In genomic region chr15:38059665-38060064, GRCh38 we compare ENCODE assay signal across 21 cellular contexts.
DNase-seq lines count a peak whose midpoint lies in the region; ATAC-seq and TF ChIP-seq lines count a peak whose summit lies in the region.
"Had no signal": no experiment of that assay in that cellular context is flagged by ENCODE, and none has a peak within 500 bp of the region (broad histone marks: within the 10 kb centered on the region; RNA-seq: fewer than 3 reads in every experiment).

No MANE protein-coding gene starts in this region.

- no peak overlapping the region for H3K4me2 ChIP-seq in mammary epithelial cell (ENCODE audit: insufficient read depth, low read depth, low read length)
- H3K4me2 ChIP-seq: BLaER1, neural progenitor cell had no signal

- BruUV-seq in MCF 10A (replicated peaks; lab: Mats Ljungman, UMichigan) (no TSS peak), mammary epithelial cell (replicated peaks; lab: Mats Ljungman, UMichigan) (no TSS peak)

- H3K9ac ChIP-seq in mammary epithelial cell (ENCODE audit: insufficient read depth, low read length), result no peak overlapping the region
- H3K9ac ChIP-seq: BLaER1, neural progenitor cell had no signal

- no peak overlapping the region for H2AFZ ChIP-seq in mammary epithelial cell (ENCODE audit: low read depth, low read length)
- H2AFZ ChIP-seq: neural progenitor cell had no signal

- peak; percentile 86 for ATAC-seq in RWPE2 (ENCODE audit: low read depth)
- ATAC-seq in GM21619 (IDR thresholded peaks at IDR 0.05; ENCODE audit: unreplicated experiment), result no peak
- ATAC-seq in GM21390 (IDR thresholded peaks at IDR 0.05; ENCODE audit: unreplicated experiment), result no peak
- ATAC-seq: effector memory CD8-positive, alpha-beta T cell; left cardiac atrium had no signal

- H3K4me1 ChIP-seq in mammary epithelial cell (ENCODE audit: insufficient read depth, low read length), result peaks cover 3% of the 10 kb centered on the region
- peaks cover 17% of the 10 kb centered on the region for H3K4me1 ChIP-seq in RWPE2 (ENCODE audit: insufficient read depth, poor library complexity, severe bottlenecking)
- H3K4me1 ChIP-seq: Peyer's patch had no signal

- H3K27me3 Mint-ChIP-seq in MCF 10A (ENCODE audit: insufficient read depth, unreplicated experiment), result no peaks in the 10 kb centered on the region
- H3K27me3 Mint-ChIP-seq in stimulated activated naive CD8-positive, alpha-beta T cell treated with anti-CD3 and anti-CD28 coated beads, Interleukin-15, Interleukin-2, amounts not matched to agents 100 ng/mL and 50 ng/mL, for 24 hours, result peaks cover 35% of the 10 kb centered on the region

- TF ChIP-seq CTCF in MCF 10A (IDR thresholded peaks at IDR 0.05; ENCODE audit: unreplicated experiment) (no peak), mammary epithelial cell (conservative IDR thresholded peaks at IDR 0.05 in 1 of 2, IDR thresholded peaks at IDR 0.05 in 1 of 2; ENCODE audit: extremely low read depth in 1 of 2, insufficient read depth in 1 of 2, low read depth in 1 of 2, low read length in 2 of 2) (no peak), RWPE2 (IDR thresholded peaks at IDR 0.05; ENCODE audit: poor library complexity, severe bottlenecking) (no peak), GM13977 (IDR thresholded peaks at IDR 0.05; ENCODE audit: extremely low read depth, insufficient read depth, missing control alignments) (no peak)

- no peaks in the 10 kb centered on the region for H3K9me3 Mint-ChIP-seq in MCF 10A (ENCODE audit: unreplicated experiment)
- no peaks in the 10 kb centered on the region for H3K9me3 Mint-ChIP-seq in stimulated activated naive CD8-positive, alpha-beta T cell treated with anti-CD3 and anti-CD28 coated beads, Interleukin-15, Interleukin-2, amounts not matched to agents 100 ng/mL and 50 ng/mL, for 24 hours
- H3K9me3 Mint-ChIP-seq: central memory CD8-positive, alpha-beta T cell; effector memory CD8-positive, alpha-beta T cell; neural progenitor cell had no signal

- no peaks in the 10 kb centered on the region for H3K36me3 ChIP-seq in mammary epithelial cell (ENCODE audit: insufficient read depth, low read length)
- no peaks in the 10 kb centered on the region for H3K36me3 ChIP-seq in RWPE2 (ENCODE audit: low read depth)
- H3K36me3 ChIP-seq: BLaER1, neural progenitor cell, Peyer's patch, thyroid gland had no signal

- H4K20me1 ChIP-seq in mammary epithelial cell (ENCODE audit: insufficient read depth, low read length), result no peaks in the 10 kb centered on the region
- H4K20me1 ChIP-seq: BLaER1 had no signal

- WGBS in mammary epithelial cell (ENCODE audit: low coverage, missing lambda C conversion rate), result 100% methylated on average over 1 of the region's 1 CpG

- DNase-seq in MCF 10A (ENCODE audit: unreplicated experiment) (peak; percentile 26), mammary epithelial cell (no peak), RWPE2 (ENCODE audit: low spot score) (no peak), fibroblast of gingiva (ENCODE audit: low read depth) (peak; percentile 27), GM13977 (ENCODE audit: low spot score) (no peak)
- DNase-seq: 8988T; amniotic stem cell; effector memory CD8-positive, alpha-beta T cell; foreskin melanocyte; left cardiac atrium; NCI-H1417 treated with DMSO at 0.1 percent for 48 hours; NCI-H2171; Peyer's patch; stimulated activated CD4-positive, alpha-beta T cell treated with anti-CD3 and anti-CD28 coated beads, Interleukin-12 subunit alpha, Interleukin-12 subunit beta, amount 100 ng/mL, for 4 hours; thyroid gland had no signal

- intact Hi-C loops in MCF 10A (cut with micrococcal nuclease), result no loop called here
- intact Hi-C loops in mammary epithelial cell (cut with micrococcal nuclease), result no loop called here

- no peaks in the 10 kb centered on the region for H3K36me3 Mint-ChIP-seq in MCF 10A (ENCODE audit: insufficient read depth, unreplicated experiment)
- no peaks in the 10 kb centered on the region for H3K36me3 Mint-ChIP-seq in stimulated activated naive CD8-positive, alpha-beta T cell treated with anti-CD3 and anti-CD28 coated beads, Interleukin-15, Interleukin-2, amounts not matched to agents 100 ng/mL and 50 ng/mL, for 24 hours (ENCODE audit: low read depth)
- H3K36me3 Mint-ChIP-seq: neural progenitor cell had no signal

- CTCF ChIA-PET in MCF 10A (lab: Yijun Ruan, JAX) (interaction anchor here (0.5 to 1.8 kb wide), 3 partner anchors 9 to 443 kb away, joined by 3 to 5 read pairs (median 3); no protein-coding TSS in a partner anchor), mammary epithelial cell (lab: Charles Lee; ENCODE audit: low non-redundant PET) (no interaction called here)

- H3K79me2 ChIP-seq in mammary epithelial cell (ENCODE audit: insufficient read depth, low read length), result no peaks in the 10 kb centered on the region

- no peak overlapping the region for H3K27ac Mint-ChIP-seq in MCF 10A (ENCODE audit: low read depth, unreplicated experiment)
- H3K27ac Mint-ChIP-seq in stimulated activated naive CD8-positive, alpha-beta T cell treated with anti-CD3 and anti-CD28 coated beads, Interleukin-15, Interleukin-2, amounts not matched to agents 100 ng/mL and 50 ng/mL, for 24 hours, result peak overlapping the region; percentile 24
- H3K27ac Mint-ChIP-seq: effector memory CD8-positive, alpha-beta T cell; neural progenitor cell had no signal

- in situ Hi-C loops in mammary epithelial cell (cut with MboI; ENCODE audit: low sequenced_read_pairs in 2 of 2), result no loop called here
- in situ Hi-C loops in GM13977 (cut with MboI; ENCODE audit: low pct_unique_long_range_greater_than_20kb, low sequenced_read_pairs, unreplicated experiment), result no loop called here

- dilution Hi-C loops in mammary epithelial cell (cut with HindIII; ENCODE audit: low sequenced_read_pairs), result no loop called here

- no peak overlapping the region for H3K4me3 Mint-ChIP-seq in MCF 10A (ENCODE audit: unreplicated experiment)
- H3K4me3 Mint-ChIP-seq in stimulated activated naive CD8-positive, alpha-beta T cell treated with anti-CD3 and anti-CD28 coated beads, Interleukin-15, Interleukin-2, amounts not matched to agents 100 ng/mL and 50 ng/mL, for 24 hours, result no peak overlapping the region
- H3K4me3 Mint-ChIP-seq: central memory CD8-positive, alpha-beta T cell; effector memory CD8-positive, alpha-beta T cell; neural progenitor cell had no signal

- H3K27ac ChIP-seq in mammary epithelial cell (ENCODE audit: insufficient read depth, low read depth, low read length), result no peak overlapping the region
- peak overlapping the region; percentile 9 for H3K27ac ChIP-seq in RWPE2 (ENCODE audit: poor library complexity, severe bottlenecking)
- H3K27ac ChIP-seq: BLaER1, neural progenitor cell, Peyer's patch, thyroid gland had no signal

- peaks cover 13% of the 10 kb centered on the region for H3K4me1 Mint-ChIP-seq in MCF 10A (ENCODE audit: insufficient read depth, unreplicated experiment)
- peaks cover 30% of the 10 kb centered on the region for H3K4me1 Mint-ChIP-seq in stimulated activated naive CD8-positive, alpha-beta T cell treated with anti-CD3 and anti-CD28 coated beads, Interleukin-15, Interleukin-2, amounts not matched to agents 100 ng/mL and 50 ng/mL, for 24 hours (ENCODE audit: low read depth)
- H3K4me1 Mint-ChIP-seq: central memory CD8-positive, alpha-beta T cell had no signal

- H3K4me3 ChIP-seq in mammary epithelial cell (replicated peaks in 1 of 3; ENCODE audit: insufficient read depth in 1 of 3, low read depth in 2 of 3, low read length in 3 of 3), result no peak overlapping the region
- no peak overlapping the region for H3K4me3 ChIP-seq in RWPE2 (ENCODE audit: severe bottlenecking)
- H3K4me3 ChIP-seq: BLaER1, neural progenitor cell, Peyer's patch, thyroid gland had no signal

- H3K9me3 ChIP-seq in mammary epithelial cell (replicated peaks; ENCODE audit: insufficient read depth, low read length) (no peaks in the 10 kb centered on the region), RWPE2 (ENCODE audit: severe bottlenecking) (no peaks in the 10 kb centered on the region)
- H3K9me3 ChIP-seq: BLaER1, Peyer's patch, thyroid gland had no signal

- H3K27me3 ChIP-seq in mammary epithelial cell (ENCODE audit: insufficient read depth, low read length) (no peaks in the 10 kb centered on the region), RWPE2 (ENCODE audit: insufficient read depth, poor library complexity, severe bottlenecking) (no peaks in the 10 kb centered on the region)
- H3K27me3 ChIP-seq: BLaER1, neural progenitor cell, Peyer's patch, thyroid gland had no signal

- POLR2A ChIA-PET in MCF 10A (lab: Yijun Ruan, JAX), result interaction anchor here (1.2 kb wide), 2 partner anchors 159 to 193 kb away, joined by 3 read pairs; partner anchors contain the start of gene SPRED1

Comparison
In these comparisons a context has a peak if more than half of its experiments do, and no peak if none do; other contexts are left out.
1. DNase-seq: peak in MCF 10A (single experiment) and fibroblast of gingiva (single experiment); none in mammary epithelial cell (single experiment), RWPE2 (single experiment) and GM13977 (single experiment).